Comparison of ENCODE assay signal across 16 cellular contexts in the genomic region with DNA sequence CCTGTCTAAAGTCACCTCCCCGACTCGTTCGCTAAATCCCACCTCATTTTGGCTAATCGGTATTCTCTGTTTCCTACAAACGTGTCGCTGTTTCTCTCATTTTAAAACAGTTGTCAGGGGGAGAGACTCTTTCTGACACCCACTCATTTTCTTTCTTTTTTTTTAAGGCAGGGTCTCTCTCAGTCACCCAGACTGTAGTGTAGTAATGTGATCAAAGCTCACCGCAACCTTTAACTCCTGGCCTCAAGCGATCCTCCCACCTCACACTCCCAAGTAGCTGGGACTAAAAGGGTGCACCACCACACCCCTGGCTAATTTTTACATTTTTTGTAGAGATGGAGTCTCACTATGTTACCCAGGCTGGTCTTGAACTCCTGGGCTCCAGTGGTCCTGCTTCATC.
"Had no signal": no experiment of that assay in that cellular context is flagged by ENCODE, and none has a peak within 500 bp of the region (broad histone marks: within the 10 kb centered on the region; RNA-seq: fewer than 3 reads in every experiment).

No MANE protein-coding gene starts in this region.

- H3K27me3 Mint-ChIP-seq: dendritic cell treated with granulocyte-macrophage colony-stimulating factor and Interleukin-4, amounts not matched to agents 40 ng/mL and 50 ng/mL, for 4 days; naive B cell had no signal

- H3K4me3 Mint-ChIP-seq: dendritic cell treated with granulocyte-macrophage colony-stimulating factor and Interleukin-4, amounts not matched to agents 40 ng/mL and 50 ng/mL, for 4 days had no signal

- H3K9me3 Mint-ChIP-seq: naive B cell had no signal

- DNase-seq: activated CD4-positive, alpha-beta T cell treated with anti-CD3 and anti-CD28 coated beads for 48 hours; activated CD8-positive, alpha-beta memory T cell treated with anti-CD3 and anti-CD28 coated beads, Interleukin-2, amount 50 U/mL, for 4 hours; activated naive CD4-positive, alpha-beta T cell treated with Interleukin-2 at 50 U/mL for 16 hours; effector memory CD4-positive, alpha-beta T cell; esophagus squamous epithelium; heart right ventricle; left ventricle myocardium superior; mucosa of descending colon; naive B cell; sigmoid colon; stimulated activated CD4-positive, alpha-beta T cell treated with anti-CD3 and anti-CD28 coated beads, Interleukin-4, amount 100 ng/mL, for 4 hours; stimulated activated naive CD4-positive, alpha-beta T cell; transverse colon; uterus; WERI-Rb-1 had no signal

- ATAC-seq: heart right ventricle, left ventricle myocardium superior, mucosa of descending colon had no signal

- H3K27ac Mint-ChIP-seq: dendritic cell treated with granulocyte-macrophage colony-stimulating factor and Interleukin-4, amounts not matched to agents 40 ng/mL and 50 ng/mL, for 4 days had no signal
